10 cellular contexts compared by ENCODE assay signal in the genomic region with DNA sequence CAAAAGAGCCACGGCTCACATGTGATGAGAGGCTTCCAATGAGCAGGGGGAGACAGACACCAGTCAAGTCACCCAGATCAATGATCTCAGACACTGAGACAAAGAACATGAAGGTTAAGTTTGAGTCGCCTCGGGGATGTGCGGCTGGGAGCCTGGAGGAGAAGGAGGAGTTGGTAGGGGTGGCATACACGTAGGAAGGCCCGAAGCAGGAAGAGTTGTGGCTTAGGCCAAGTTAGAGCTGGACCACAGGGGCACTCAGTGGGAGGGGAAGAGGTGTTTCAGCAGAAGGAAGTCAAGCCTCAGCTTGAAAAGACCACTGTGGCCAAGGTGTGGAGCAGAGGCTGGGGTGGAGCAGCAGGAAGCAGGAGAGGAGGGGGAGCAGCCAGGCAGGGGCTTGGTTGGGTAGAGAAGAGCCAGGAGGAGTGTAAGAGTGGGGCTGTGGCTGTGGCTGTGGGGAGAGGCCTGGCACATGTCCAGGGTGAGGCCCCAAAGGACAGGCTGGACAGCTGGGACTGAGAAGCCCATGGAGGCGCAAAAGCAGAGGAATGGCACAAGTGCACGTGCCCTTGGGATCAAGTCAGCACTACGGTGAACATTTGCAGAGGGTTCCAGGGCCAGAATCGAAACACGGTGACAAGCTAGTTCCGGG. TPM values are rescaled to one million over a fixed set of nuclear protein-coding genes. Genes with fewer than 3 reads are reported as not detected.
A peak's percentile ranks its signal among the peaks of the same experiment; 100 is the strongest.
DNase-seq lines count a peak whose midpoint lies in the region; ATAC-seq and TF ChIP-seq lines count a peak whose summit lies in the region.
"Had no signal": no experiment of that assay in that cellular context is flagged by ENCODE, and none has a peak within 500 bp of the region (broad histone marks: within the 10 kb centered on the region; RNA-seq: fewer than 3 reads in every experiment).

No MANE protein-coding gene starts in this region.

- intact Hi-C loops in CD8-positive, alpha-beta T cell (cut with DNase I, micrococcal nuclease) = no loop called here
- intact Hi-C loops in ovary (cut with DNase I) = no loop called here

- peak; percentile 75 for ATAC-seq in CD8-positive, alpha-beta T cell
- peak; percentile 59 to 83 for ATAC-seq in naive thymus-derived CD8-positive, alpha-beta T cell
- ATAC-seq in GM18502 (IDR thresholded peaks at IDR 0.05; ENCODE audit: poor library complexity, unreplicated experiment) = no peak

- peaks cover 23% of the 10 kb centered on the region for H3K4me1 ChIP-seq in CD8-positive, alpha-beta T cell (ENCODE audit: insufficient read depth, low read length)
- H3K4me1 ChIP-seq in ovary (ENCODE audit: insufficient read depth) = no peaks in the 10 kb centered on the region

- H3K27me3 ChIP-seq in CD8-positive, alpha-beta T cell (ENCODE audit: insufficient read depth, low read length) = no peaks in the 10 kb centered on the region
- no peaks in the 10 kb centered on the region for H3K27me3 ChIP-seq in ovary

- H3K27me3 Mint-ChIP-seq in CD8-positive, alpha-beta T cell (ENCODE audit: low read depth) = no peaks in the 10 kb centered on the region
- H3K27me3 Mint-ChIP-seq in naive thymus-derived CD8-positive, alpha-beta T cell = no peaks in the 10 kb centered on the region

- POLR2A ChIA-PET in CD8-positive, alpha-beta T cell (lab: Charles Lee) = no interaction called here
- POLR2A ChIA-PET in naive thymus-derived CD8-positive, alpha-beta T cell (lab: Charles Lee) = no interaction called here

- H3K4me3 ChIP-seq in CD8-positive, alpha-beta T cell (ENCODE audit: low read depth, low read length) = no peak overlapping the region
- no peak overlapping the region for H3K4me3 ChIP-seq in Jurkat, Clone E6-1 (ENCODE audit: low read length)
- no peak overlapping the region for H3K4me3 ChIP-seq in ovary

- H3K27ac Mint-ChIP-seq in CD8-positive, alpha-beta T cell = peak overlapping the region; percentile 87
- H3K27ac Mint-ChIP-seq in naive thymus-derived CD8-positive, alpha-beta T cell = peak overlapping the region; percentile 62 to 95 (median 88)

- WGBS in ovary, 3 donors = 86 to 89% (median 88%) methylated on average over 12 of the region's 12 CpGs

- no peaks in the 10 kb centered on the region for H3K36me3 ChIP-seq in CD8-positive, alpha-beta T cell (ENCODE audit: insufficient read depth, low read length)
- H3K36me3 ChIP-seq in ovary = no peaks in the 10 kb centered on the region

- peak overlapping the region; percentile 7 for H3K27ac ChIP-seq in CD8-positive, alpha-beta T cell (ENCODE audit: low read depth, low read length)
- no peak overlapping the region for H3K27ac ChIP-seq in ovary

- no peak for TF ChIP-seq POLR2A in ovary (IDR thresholded peaks at IDR 0.05)

- CTCF ChIA-PET in CD8-positive, alpha-beta T cell (lab: Charles Lee) = no interaction called here

- H3K9me3 Mint-ChIP-seq in CD8-positive, alpha-beta T cell = no peaks in the 10 kb centered on the region
- no peaks in the 10 kb centered on the region for H3K9me3 Mint-ChIP-seq in naive thymus-derived CD8-positive, alpha-beta T cell

- no peaks in the 10 kb centered on the region for H3K9me3 ChIP-seq in CD8-positive, alpha-beta T cell (ENCODE audit: low read length)
- H3K9me3 ChIP-seq in ovary = no peaks in the 10 kb centered on the region

- TF ChIP-seq CTCF in CD8-positive, alpha-beta T cell (IDR thresholded peaks at IDR 0.05) = no peak
- TF ChIP-seq CTCF in ovary (IDR thresholded peaks at IDR 0.05) = no peak

- peak in 2 of 7 experiments; percentile 30 to 53 for DNase-seq in CD8-positive, alpha-beta T cell
- peak; percentile 45 for DNase-seq in Jurkat, Clone E6-1 (ENCODE audit: low read depth, low spot score)
- DNase-seq in activated gamma-delta T cell treated with anti-CD3 and anti-CD28 coated beads, Interleukin-2, amount 50 U/mL, for 16 hours (ENCODE audit: low read depth) = peak; percentile 17
- peak in 3 of 10 donors; percentile 14 to 39 (median 25) for DNase-seq in naive thymus-derived CD8-positive, alpha-beta T cell
- no peak for DNase-seq in HCEC 1CT
- no peak for DNase-seq in ovary
- DNase-seq in NCI-H2196 (lab: John Stamatoyannopoulos, UW; ENCODE audit: unreplicated experiment) = no peak
- DNase-seq: COR-L47, NCI-H1694 had no signal

- peaks cover 19% of the 10 kb centered on the region for H3K4me1 Mint-ChIP-seq in CD8-positive, alpha-beta T cell (ENCODE audit: low read depth)
- H3K4me1 Mint-ChIP-seq in naive thymus-derived CD8-positive, alpha-beta T cell = peaks cover 19 to 28% (median 22%) of the 10 kb centered on the region in 4 donors

- peak overlapping the region; percentile 50 for H3K4me3 Mint-ChIP-seq in CD8-positive, alpha-beta T cell
- peak overlapping the region in 8 of 10 donors; percentile 1 to 58 (median 38) for H3K4me3 Mint-ChIP-seq in naive thymus-derived CD8-positive, alpha-beta T cell

- no peak for TF ChIP-seq EP300 in ovary (IDR thresholded peaks at IDR 0.05)

- peaks cover 3% of the 10 kb centered on the region for H3K36me3 Mint-ChIP-seq in CD8-positive, alpha-beta T cell
- H3K36me3 Mint-ChIP-seq in naive thymus-derived CD8-positive, alpha-beta T cell = no peaks in the 10 kb centered on the region

RNA-seq across cellular contexts. Expression of gene CTNNBIP1, which starts 27.6 kb away (rescaled TPM):
- 1 to 10 TPM; 6.3 to 7.7 TPM for total RNA-seq in CD8-positive, alpha-beta T cell
- 41.5 TPM for polyA plus RNA-seq in Jurkat, Clone E6-1 (2012; ENCODE audit: insufficient read depth, insufficient read length)
- 1 to 10 TPM; 7.5 to 8.9 TPM for total RNA-seq in naive thymus-derived CD8-positive, alpha-beta T cell
- polyA plus RNA-seq in naive thymus-derived CD8-positive, alpha-beta T cell = 10 to 100 TPM in 1 of 3 donors, 1 to 10 TPM in 2; 7.0 to 17.1 (median 9.9) TPM
- 10 to 100 TPM; 16.6 to 28.5 (median 25.9) TPM for total RNA-seq in ovary
- polyA plus RNA-seq in ovary = 10 to 100 TPM; 10.4 to 18.5 TPM

RNA-seq across cellular contexts. Expression of gene CLSTN1, which starts 58.7 kb away (rescaled TPM):
- total RNA-seq in CD8-positive, alpha-beta T cell = 10 to 100 TPM; 50.0 to 51.1 TPM
- 38.1 TPM for polyA plus RNA-seq in Jurkat, Clone E6-1 (2012; ENCODE audit: insufficient read depth, insufficient read length)
- total RNA-seq in naive thymus-derived CD8-positive, alpha-beta T cell = 10 to 100 TPM; 62.9 to 63.1 TPM
- polyA plus RNA-seq in naive thymus-derived CD8-positive, alpha-beta T cell = 10 to 100 TPM; 10.7 to 32.3 (median 12.9) TPM
- total RNA-seq in ovary = 100 to 1,000 TPM in 5 of 7 donors, 10 to 100 TPM in 2; 70.5 to 145 (median 119) TPM
- 100 to 1,000 TPM in 1 of 2 donors, 10 to 100 TPM in 1; 84.3 to 110 TPM for polyA plus RNA-seq in ovary

Comparison
In these comparisons a context has a peak if more than half of its experiments do, and no peak if none do; other contexts are left out.
1. DNase-seq: peak in Jurkat, Clone E6-1 (single experiment) and activated gamma-delta T cell treated with anti-CD3 and anti-CD28 coated beads, Interleukin-2, amount 50 U/mL, for 16 hours (single experiment); none in HCEC 1CT (single experiment), ovary (0 of 5) and NCI-H2196 (single experiment).